24 cellular contexts compared by ENCODE assay signal in genomic region chr2:219824996-219825395, GRCh38.
"Had no signal": no experiment of that assay in that cellular context is flagged by ENCODE, and none has a peak within 500 bp of the region (broad histone marks: within the 10 kb centered on the region; RNA-seq: fewer than 3 reads in every experiment).

No MANE protein-coding gene starts in this region.

- H3K36me3 ChIP-seq: adrenal gland, WERI-Rb-1 had no signal

- ATAC-seq: activated CD4-positive, alpha-beta T cell treated with anti-CD3 and anti-CD28 coated beads for 36 hours; activated CD8-positive, alpha-beta memory T cell treated with anti-CD3 and anti-CD28 coated beads, Interleukin-2, amount 10 ng/mL, durations not matched to agents 7 days and 5 days; activated CD8-positive, alpha-beta T cell treated with anti-CD3 and anti-CD28 coated beads, Interleukin-2, amount 10 ng/mL, durations not matched to agents 7 days and 5 days; activated naive CD8-positive, alpha-beta T cell treated with anti-CD3 and anti-CD28 coated beads, Interleukin-2, amount 50 U/mL, for 24 hours; body of pancreas; esophagus mucosa; T-helper 17 cell had no signal

- H3K9me3 ChIP-seq: adrenal gland, body of pancreas had no signal

- H3K27me3 ChIP-seq: adrenal gland, body of pancreas had no signal

- H3K4me3 ChIP-seq: adrenal gland, body of pancreas had no signal

- H3K4me1 ChIP-seq: adrenal gland, body of pancreas had no signal

- DNase-seq: activated B cell treated with CpG ODN at 0.5 μM for 24 hours; activated CD4-positive, alpha-beta memory T cell treated with anti-CD3 and anti-CD28 coated beads for 36 hours; activated CD4-positive, alpha-beta T cell treated with anti-CD3 and anti-CD28 coated beads for 36 hours; activated CD4-positive, CD25-positive, alpha-beta regulatory T cell treated with anti-CD3 and anti-CD28 coated beads, Interleukin-2, amount 50 U/mL, for 72 hours; activated CD8-positive, alpha-beta memory T cell treated with anti-CD3 and anti-CD28 coated beads, Interleukin-2, amount 10 ng/mL, durations not matched to agents 7 days and 5 days; activated CD8-positive, alpha-beta memory T cell treated with anti-CD3 and anti-CD28 coated beads, Interleukin-2, amount 50 U/mL, for 4 hours; activated CD8-positive, alpha-beta T cell treated with anti-CD3 and anti-CD28 coated beads, Interleukin-2, amount 10 ng/mL, durations not matched to agents 7 days and 5 days; activated effector memory CD4-positive, alpha-beta T cell treated with anti-CD3 and anti-CD28 coated beads, Interleukin-2, amount 50 U/mL, for 16 hours; activated naive CD4-positive, alpha-beta T cell treated with anti-CD3 and anti-CD28 coated beads for 36 hours; activated naive CD8-positive, alpha-beta T cell treated with anti-CD3 and anti-CD28 coated beads for 36 hours; activated naive CD8-positive, alpha-beta T cell treated with anti-CD3 and anti-CD28 coated beads, Interleukin-2, amount 50 U/mL, for 24 hours; activated T-cell treated with anti-CD3 and anti-CD28 coated beads, Interleukin-2, amount 50 U/mL, for 1 hour; activated T-cell treated with anti-CD3 and anti-CD28 coated beads, Interleukin-2, amount 50 U/mL, for 48 hours; adrenal gland; aorta; body of pancreas; effector CD8-positive, alpha-beta T cell; endodermal cell; foreskin fibroblast; T-helper 1 cell; T-helper 17 cell; T1000; WERI-Rb-1 had no signal
